Comparison of ENCODE assay signal across 15 cellular contexts in the genomic region with DNA sequence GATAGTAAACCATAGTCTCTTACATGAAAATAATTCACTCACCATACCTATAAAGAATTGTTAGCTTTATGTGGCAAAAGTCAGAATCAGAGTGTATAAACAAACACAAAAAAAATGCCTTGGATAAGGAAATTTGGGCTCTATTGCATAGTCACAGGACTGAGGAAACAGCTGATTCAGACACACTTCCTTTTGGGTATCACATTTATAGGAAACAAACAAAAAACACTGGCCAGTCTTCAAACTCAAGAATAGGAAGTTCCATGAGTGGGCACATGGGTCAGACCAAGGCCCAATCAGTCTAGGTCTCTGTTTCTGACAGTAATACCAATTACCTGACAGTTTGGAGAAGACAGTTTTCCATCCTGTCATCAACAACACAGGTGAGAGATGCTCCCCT. TPM values are rescaled to one million over a fixed set of nuclear protein-coding genes. Genes with fewer than 3 reads are reported as not detected.
A peak's percentile ranks its signal among the peaks of the same experiment; 100 is the strongest.
DNase-seq lines count a peak whose midpoint lies in the region; ATAC-seq and TF ChIP-seq lines count a peak whose summit lies in the region.
"Had no signal": no experiment of that assay in that cellular context is flagged by ENCODE, and none has a peak within 500 bp of the region (broad histone marks: within the 10 kb centered on the region; RNA-seq: fewer than 3 reads in every experiment).

No MANE protein-coding gene starts in this region.

- CTCF ChIA-PET in mammary epithelial cell (lab: Charles Lee; ENCODE audit: low non-redundant PET): no interaction called here

- BruUV-seq in mammary epithelial cell (replicated peaks; lab: Mats Ljungman, UMichigan): no TSS peak

- H3K27ac ChIP-seq in subcutaneous abdominal adipose tissue (ENCODE audit: low read depth, low read length) (peak overlapping the region; percentile 38), mammary epithelial cell (ENCODE audit: insufficient read depth, low read depth, low read length) (no peak overlapping the region)

- peak; percentile 45 for DNase-seq in SK-MEL-5 (ENCODE audit: low read depth, low spot score)
- DNase-seq in dermis blood vessel endothelial cell: peak; percentile 83
- DNase-seq in left lobe of liver (ENCODE audit: low spot score): no peak
- no peak for DNase-seq in mammary epithelial cell
- DNase-seq: BE2C; CD4-positive, alpha-beta T cell; NCI-H1417; NCI-H187 treated with DMSO at 0.1 percent for 48 hours; NCI-H345; NCI-H526; SIG-M5 had no signal

- H2AFZ ChIP-seq in mammary epithelial cell (ENCODE audit: low read depth, low read length): no peak overlapping the region

- peaks cover 0 to 21% (median 6%) of the 10 kb centered on the region in 5 donors for H3K4me1 ChIP-seq in subcutaneous abdominal adipose tissue (ENCODE audit: control insufficient read depth in 5 of 5, insufficient read depth in 5 of 5, low read length in 5 of 5)
- H3K4me1 ChIP-seq in mammary epithelial cell (ENCODE audit: insufficient read depth, low read length): no peaks in the 10 kb centered on the region
- H3K4me1 ChIP-seq: BE2C had no signal

- H3K79me2 ChIP-seq in mammary epithelial cell (ENCODE audit: insufficient read depth, low read length): no peaks in the 10 kb centered on the region

- in situ Hi-C loops in SK-MEL-5 (cut with HindIII; ENCODE audit: low pct_unique_long_range_greater_than_20kb, low sequenced_read_pairs) (no loop called here), mammary epithelial cell (cut with MboI; ENCODE audit: low sequenced_read_pairs in 2 of 2) (loop anchor here (25.0 kb wide), 2 partner anchors 128 to 253 kb away; a partner anchor contains a TSS)

- H3K36me3 ChIP-seq in subcutaneous abdominal adipose tissue (ENCODE audit: control insufficient read depth in 5 of 5, insufficient read depth in 5 of 5, low read length in 5 of 5): peaks cover 0 to 12% (median 2%) of the 10 kb centered on the region in 5 donors
- peaks cover 4% of the 10 kb centered on the region for H3K36me3 ChIP-seq in mammary epithelial cell (ENCODE audit: insufficient read depth, low read length)

- H3K4me3 ChIP-seq in subcutaneous abdominal adipose tissue (ENCODE audit: low read depth in 1 of 5, low read length in 5 of 5): no peak overlapping the region
- H3K4me3 ChIP-seq in mammary epithelial cell (replicated peaks in 1 of 3; ENCODE audit: insufficient read depth in 1 of 3, low read depth in 2 of 3, low read length in 3 of 3): no peak overlapping the region

- peak; percentile 46 for ATAC-seq in left lobe of liver
- no peak for ATAC-seq in GM21737 (IDR thresholded peaks at IDR 0.05; ENCODE audit: unreplicated experiment)
- ATAC-seq in HG02610 (IDR thresholded peaks at IDR 0.05; ENCODE audit: unreplicated experiment): no peak

- H3K9ac ChIP-seq in subcutaneous abdominal adipose tissue (ENCODE audit: low read length in 5 of 5) (no peak overlapping the region), mammary epithelial cell (ENCODE audit: insufficient read depth, low read length) (no peak overlapping the region)

- TF ChIP-seq CTCF in mammary epithelial cell (conservative IDR thresholded peaks at IDR 0.05 in 1 of 2, IDR thresholded peaks at IDR 0.05 in 1 of 2; ENCODE audit: extremely low read depth in 1 of 2, insufficient read depth in 1 of 2, low read depth in 1 of 2, low read length in 2 of 2): no peak

- dilution Hi-C loops in mammary epithelial cell (cut with HindIII; ENCODE audit: low sequenced_read_pairs): no loop called here

- intact Hi-C loops in mammary epithelial cell (cut with micrococcal nuclease): no loop called here

- H4K20me1 ChIP-seq in mammary epithelial cell (ENCODE audit: insufficient read depth, low read length): no peaks in the 10 kb centered on the region

- H3K9me3 ChIP-seq in subcutaneous abdominal adipose tissue (ENCODE audit: control insufficient read depth in 5 of 5, low read length in 5 of 5) (no peaks in the 10 kb centered on the region), mammary epithelial cell (replicated peaks; ENCODE audit: insufficient read depth, low read length) (no peaks in the 10 kb centered on the region)
- H3K9me3 ChIP-seq: BE2C had no signal

- H3K27me3 ChIP-seq in subcutaneous abdominal adipose tissue (ENCODE audit: control insufficient read depth in 5 of 5, insufficient read depth in 4 of 5, low read length in 5 of 5) (no peaks in the 10 kb centered on the region), mammary epithelial cell (ENCODE audit: insufficient read depth, low read length) (no peaks in the 10 kb centered on the region)
- H3K27me3 ChIP-seq: BE2C had no signal

- no peak overlapping the region for H3K4me2 ChIP-seq in mammary epithelial cell (ENCODE audit: insufficient read depth, low read depth, low read length)

RNA-seq across cellular contexts. Expression of a gene that starts 8.0 kb away (rescaled TPM):
- total RNA-seq in SK-MEL-5 (2014; rRNA removed; shearing (Covaris generic)): 47.2 and 54.8 TPM in 2 replicates
- 28.7 and 32.4 TPM in 2 replicates for polyA plus RNA-seq in SK-MEL-5 (2015; cell fraction: cytosol; rRNA removed)
- 90.3 and 107 TPM in 2 replicates for polyA plus RNA-seq in SK-MEL-5 (2015; cell fraction: nucleus; rRNA removed)
- total RNA-seq in dermis blood vessel endothelial cell (7.7 and 11.2 TPM in 2 replicates), left lobe of liver (4.5 TPM), mammary epithelial cell (10 to 100 TPM; 13.8 TPM)
- polyA plus RNA-seq in mammary epithelial cell: 9.8 TPM
- polyA minus RNA-seq in mammary epithelial cell: 21.3 TPM

RNA-seq across cellular contexts. Expression of a gene that starts 23.9 kb away (rescaled TPM):
- 2,464 and 2,714 TPM in 2 replicates for total RNA-seq in SK-MEL-5 (2014; rRNA removed; shearing (Covaris generic))
- 2,494 and 2,756 TPM in 2 replicates for polyA plus RNA-seq in SK-MEL-5 (2015; cell fraction: cytosol; rRNA removed)
- 436 and 447 TPM in 2 replicates for polyA plus RNA-seq in SK-MEL-5 (2015; cell fraction: nucleus; rRNA removed)
- total RNA-seq in dermis blood vessel endothelial cell: 836 and 1,354 TPM in 2 replicates
- total RNA-seq in left lobe of liver: 384 TPM
- 1,000 to 10,000 TPM in 1 of 2 donors, 100 to 1,000 TPM in 1; 811 to 1,276 TPM for total RNA-seq in mammary epithelial cell
- polyA plus RNA-seq in mammary epithelial cell: 5,395 TPM
- polyA minus RNA-seq in mammary epithelial cell: 1,447 TPM

RNA-seq across cellular contexts. Expression of a gene that starts 32.7 kb away (rescaled TPM):
- 0.08 and 0.34 TPM in 2 replicates for total RNA-seq in SK-MEL-5 (2014; rRNA removed; shearing (Covaris generic))
- polyA plus RNA-seq in SK-MEL-5 (2015; cell fraction: cytosol; rRNA removed): 0.49 and 0.75 TPM in 2 replicates
- polyA plus RNA-seq in SK-MEL-5 (2015; cell fraction: nucleus; rRNA removed): 0.60 and 2.1 TPM in 2 replicates
- total RNA-seq in dermis blood vessel endothelial cell: not detected in 2 replicates
- total RNA-seq in left lobe of liver: 0.78 TPM
- not detected for total RNA-seq in mammary epithelial cell
- not detected for polyA plus RNA-seq in mammary epithelial cell
- polyA minus RNA-seq in mammary epithelial cell: not detected
- polyA plus RNA-seq: AG04450 had no signal

Comparison
In these comparisons a context has a peak if more than half of its experiments do, and no peak if none do; other contexts are left out.
1. DNase-seq: peak in SK-MEL-5 (single experiment) and dermis blood vessel endothelial cell (single experiment); none in left lobe of liver (single experiment) and mammary epithelial cell (single experiment).